Comparison of ENCODE assay signal across 9 cellular contexts in the genomic region with DNA sequence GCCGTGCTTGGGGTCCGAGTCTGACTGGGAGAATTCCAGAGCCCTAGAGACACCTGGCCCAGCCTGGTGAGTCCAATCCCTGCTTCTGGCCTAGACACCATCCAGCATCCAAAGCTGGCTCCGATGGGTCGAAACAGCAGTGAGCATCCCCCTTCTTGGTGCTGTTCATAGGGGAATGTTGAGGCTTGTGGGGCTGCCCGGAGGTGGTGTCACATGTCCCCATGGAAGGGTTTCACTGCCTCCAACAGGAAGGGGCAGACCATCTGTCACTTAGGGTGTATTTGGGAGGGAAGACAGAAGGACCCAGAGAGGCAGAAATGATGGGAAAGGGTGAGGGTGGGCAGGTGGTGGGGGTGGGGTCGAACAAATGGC. TPM values are rescaled to one million over a fixed set of nuclear protein-coding genes. Genes with fewer than 3 reads are reported as not detected.
A peak's percentile ranks its signal among the peaks of the same experiment; 100 is the strongest.
DNase-seq lines count a peak whose midpoint lies in the region; ATAC-seq and TF ChIP-seq lines count a peak whose summit lies in the region.
"Had no signal": no experiment of that assay in that cellular context is flagged by ENCODE, and none has a peak within 500 bp of the region (broad histone marks: within the 10 kb centered on the region; RNA-seq: fewer than 3 reads in every experiment).

No MANE protein-coding gene starts in this region.

- H3K4me3 ChIP-seq in BLaER1 treated with 17β-estradiol and CSF1 and Interleukin-3, amounts not matched to agents 10 nM and 100 nM = peak overlapping the region in 2 of 10 experiments; percentile 24 to 41; a peak in 3 of 20 replicates

- no peaks in the 10 kb centered on the region for H3K27me3 ChIP-seq in BLaER1 treated with 17β-estradiol and CSF1 and Interleukin-3, amounts not matched to agents 10 nM and 100 nM

- ATAC-seq in effector memory CD8-positive, alpha-beta T cell (replicated peaks) = no peak
- no peak for ATAC-seq in GM21390 (IDR thresholded peaks at IDR 0.05; ENCODE audit: unreplicated experiment)
- ATAC-seq in GM19452 (IDR thresholded peaks at IDR 0.05; ENCODE audit: unreplicated experiment) = no peak

- no peaks in the 10 kb centered on the region for H3K9me3 ChIP-seq in BLaER1 treated with 17β-estradiol and CSF1 and Interleukin-3, amounts not matched to agents 10 nM and 100 nM (replicated peaks in 1 of 11)

- H3K9ac ChIP-seq in BLaER1 treated with 17β-estradiol and CSF1 and Interleukin-3, amounts not matched to agents 10 nM and 100 nM = peak overlapping the region in 9 of 11 experiments; percentile 31 to 74 (median 62); a peak in 16 of 22 replicates

- H3K4me3 Mint-ChIP-seq in effector memory CD8-positive, alpha-beta T cell = peak overlapping the region in 1 of 2 donors; percentile 65
- no peak overlapping the region for H3K4me3 Mint-ChIP-seq in osteocyte (ENCODE audit: unreplicated experiment)

- no peaks in the 10 kb centered on the region for H3K27me3 Mint-ChIP-seq in effector memory CD8-positive, alpha-beta T cell
- no peaks in the 10 kb centered on the region for H3K27me3 Mint-ChIP-seq in osteocyte (ENCODE audit: unreplicated experiment)

- peaks cover 61 to 95% (median 94%) of the 10 kb centered on the region in 10 experiments for H3K4me1 ChIP-seq in BLaER1 treated with 17β-estradiol and CSF1 and Interleukin-3, amounts not matched to agents 10 nM and 100 nM

- peaks cover 51 to 53% of the 10 kb centered on the region in 2 donors for H3K4me1 Mint-ChIP-seq in effector memory CD8-positive, alpha-beta T cell (ENCODE audit: low read depth in 2 of 2)
- H3K4me1 Mint-ChIP-seq in osteocyte (ENCODE audit: unreplicated experiment) = peaks cover 38% of the 10 kb centered on the region

- DNase-seq in NCI-H524 (lab: John Stamatoyannopoulos, UW) (peak; percentile 91 to 94), osteocyte (ENCODE audit: extremely low spot score, unreplicated experiment) (no peak), mucosa of gallbladder (ENCODE audit: low spot score) (no peak), SK-N-DZ (ENCODE audit: low spot score) (no peak)
- no peak for DNase-seq in effector memory CD8-positive, alpha-beta T cell
- DNase-seq: activated gamma-delta T cell had no signal

- no peaks in the 10 kb centered on the region for H3K9me3 Mint-ChIP-seq in effector memory CD8-positive, alpha-beta T cell
- no peaks in the 10 kb centered on the region for H3K9me3 Mint-ChIP-seq in osteocyte (ENCODE audit: unreplicated experiment)

- TF ChIP-seq CTCF in osteocyte (IDR thresholded peaks at IDR 0.05) = no peak

- peak overlapping the region in 10 of 11 experiments; percentile 29 to 82 (median 76); a peak in 19 of 22 replicates for H3K27ac ChIP-seq in BLaER1 treated with 17β-estradiol and CSF1 and Interleukin-3, amounts not matched to agents 10 nM and 100 nM

- no peaks in the 10 kb centered on the region for H3K36me3 ChIP-seq in BLaER1 treated with 17β-estradiol and CSF1 and Interleukin-3, amounts not matched to agents 10 nM and 100 nM

- H3K36me3 Mint-ChIP-seq in effector memory CD8-positive, alpha-beta T cell (ENCODE audit: insufficient read depth) = peaks cover 20% of the 10 kb centered on the region
- H3K36me3 Mint-ChIP-seq in osteocyte (ENCODE audit: unreplicated experiment) = no peaks in the 10 kb centered on the region

- H3K4me2 ChIP-seq in BLaER1 treated with 17β-estradiol and CSF1 and Interleukin-3, amounts not matched to agents 10 nM and 100 nM = peak overlapping the region; percentile 78 to 98 (median 85)

- no peaks in the 10 kb centered on the region for H4K20me1 ChIP-seq in BLaER1 treated with 17β-estradiol and CSF1 and Interleukin-3, amounts not matched to agents 10 nM and 100 nM

- H3K27ac Mint-ChIP-seq in effector memory CD8-positive, alpha-beta T cell = peak overlapping the region; percentile 83 to 90
- peak overlapping the region; percentile 93 for H3K27ac Mint-ChIP-seq in osteocyte (ENCODE audit: unreplicated experiment)

RNA-seq across cellular contexts. Expression of a gene that starts 13.9 kb away (rescaled TPM):
- total RNA-seq in osteocyte (not detected in 2 replicates), mucosa of gallbladder (1.0 TPM)
- polyA plus RNA-seq in SK-N-DZ (2014; cell fraction: cytosol; rRNA removed) = not detected in 2 replicates
- polyA plus RNA-seq in SK-N-DZ (2014; cell fraction: nucleus; rRNA removed) = 0.13 TPM in 1 of 2 replicates, not detected in the other

RNA-seq across cellular contexts. Expression of a gene that starts 19.0 kb away (rescaled TPM):
- total RNA-seq in osteocyte (41.1 and 45.7 TPM in 2 replicates), mucosa of gallbladder (45.1 TPM)
- 72.1 and 78.3 TPM in 2 replicates for polyA plus RNA-seq in SK-N-DZ (2014; cell fraction: cytosol; rRNA removed)
- 29.8 and 37.9 TPM in 2 replicates for polyA plus RNA-seq in SK-N-DZ (2014; cell fraction: nucleus; rRNA removed)

RNA-seq across cellular contexts. Expression of a gene that starts 34.9 kb away (rescaled TPM):
- total RNA-seq in osteocyte = 18.1 and 19.1 TPM in 2 replicates
- 21.0 TPM for total RNA-seq in mucosa of gallbladder
- polyA plus RNA-seq in SK-N-DZ (2014; cell fraction: cytosol; rRNA removed) = 14.4 and 23.2 TPM in 2 replicates
- 31.9 and 32.7 TPM in 2 replicates for polyA plus RNA-seq in SK-N-DZ (2014; cell fraction: nucleus; rRNA removed)

RNA-seq across cellular contexts. Expression of a gene that starts 58.4 kb away (rescaled TPM):
- total RNA-seq in osteocyte = 5.6 and 6.4 TPM in 2 replicates
- 1.5 TPM for total RNA-seq in mucosa of gallbladder
- 1.8 and 2.1 TPM in 2 replicates for polyA plus RNA-seq in SK-N-DZ (2014; cell fraction: cytosol; rRNA removed)
- 1.1 and 2.0 TPM in 2 replicates for polyA plus RNA-seq in SK-N-DZ (2014; cell fraction: nucleus; rRNA removed)

Comparison
In these comparisons a context has a peak if more than half of its experiments do, and no peak if none do; other contexts are left out.
1. DNase-seq: peak in NCI-H524 (2 of 2); none in effector memory CD8-positive, alpha-beta T cell (0 of 3), osteocyte (single experiment), mucosa of gallbladder (single experiment) and SK-N-DZ (single experiment).